In the genomic region with DNA sequence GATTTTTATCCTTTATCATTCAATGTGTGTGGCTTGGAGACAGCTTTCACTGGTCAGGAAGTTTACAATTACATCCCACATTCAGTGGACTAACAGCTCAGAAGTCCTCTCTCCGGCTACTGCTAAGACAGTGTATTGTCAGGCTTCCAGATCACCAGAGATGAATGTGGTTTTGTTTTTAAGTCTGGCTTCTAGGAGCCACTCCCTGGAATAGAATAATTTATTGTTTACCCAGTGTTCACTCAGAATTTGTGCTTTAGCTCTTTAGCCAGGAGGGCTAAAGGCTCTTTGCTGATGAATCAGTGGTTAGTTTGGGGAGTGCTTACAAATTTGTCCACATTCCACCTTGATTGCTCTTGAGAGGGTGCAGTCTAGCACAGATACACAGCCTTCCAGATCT, we compare ENCODE assay signal across 1 cellular context.
TF ChIP-seq lines count a peak whose summit lies in the region.

No MANE protein-coding gene starts in this region.

TF ChIP-seq in WTC11, 78 proteins besides CTCF, POLR2A, EP300 and RAD21 (continued from another document):
- TF ChIP-seq, protein P1, sequence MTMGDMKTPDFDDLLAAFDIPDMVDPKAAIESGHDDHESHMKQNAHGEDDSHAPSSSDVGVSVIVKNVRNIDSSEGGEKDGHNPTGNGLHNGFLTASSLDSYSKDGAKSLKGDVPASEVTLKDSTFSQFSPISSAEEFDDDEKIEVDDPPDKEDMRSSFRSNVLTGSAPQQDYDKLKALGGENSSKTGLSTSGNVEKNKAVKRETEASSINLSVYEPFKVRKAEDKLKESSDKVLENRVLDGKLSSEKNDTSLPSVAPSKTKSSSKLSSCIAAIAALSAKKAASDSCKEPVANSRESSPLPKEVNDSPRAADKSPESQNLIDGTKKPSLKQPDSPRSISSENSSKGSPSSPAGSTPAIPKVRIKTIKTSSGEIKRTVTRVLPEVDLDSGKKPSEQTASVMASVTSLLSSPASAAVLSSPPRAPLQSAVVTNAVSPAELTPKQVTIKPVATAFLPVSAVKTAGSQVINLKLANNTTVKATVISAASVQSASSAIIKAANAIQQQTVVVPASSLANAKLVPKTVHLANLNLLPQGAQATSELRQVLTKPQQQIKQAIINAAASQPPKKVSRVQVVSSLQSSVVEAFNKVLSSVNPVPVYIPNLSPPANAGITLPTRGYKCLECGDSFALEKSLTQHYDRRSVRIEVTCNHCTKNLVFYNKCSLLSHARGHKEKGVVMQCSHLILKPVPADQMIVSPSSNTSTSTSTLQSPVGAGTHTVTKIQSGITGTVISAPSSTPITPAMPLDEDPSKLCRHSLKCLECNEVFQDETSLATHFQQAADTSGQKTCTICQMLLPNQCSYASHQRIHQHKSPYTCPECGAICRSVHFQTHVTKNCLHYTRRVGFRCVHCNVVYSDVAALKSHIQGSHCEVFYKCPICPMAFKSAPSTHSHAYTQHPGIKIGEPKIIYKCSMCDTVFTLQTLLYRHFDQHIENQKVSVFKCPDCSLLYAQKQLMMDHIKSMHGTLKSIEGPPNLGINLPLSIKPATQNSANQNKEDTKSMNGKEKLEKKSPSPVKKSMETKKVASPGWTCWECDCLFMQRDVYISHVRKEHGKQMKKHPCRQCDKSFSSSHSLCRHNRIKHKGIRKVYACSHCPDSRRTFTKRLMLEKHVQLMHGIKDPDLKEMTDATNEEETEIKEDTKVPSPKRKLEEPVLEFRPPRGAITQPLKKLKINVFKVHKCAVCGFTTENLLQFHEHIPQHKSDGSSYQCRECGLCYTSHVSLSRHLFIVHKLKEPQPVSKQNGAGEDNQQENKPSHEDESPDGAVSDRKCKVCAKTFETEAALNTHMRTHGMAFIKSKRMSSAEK (CRISPR knock-in tag; IDR thresholded peaks at IDR 0.05; ENCODE audit: borderline replicate concordance): no peak
- TF ChIP-seq JAZF1 (CRISPR knock-in tag; IDR thresholded peaks at IDR 0.05): no peak
- no peak for TF ChIP-seq NR2C2 (CRISPR knock-in tag; IDR thresholded peaks at IDR 0.05)
- no peak for TF ChIP-seq OVOL2 (CRISPR knock-in tag; IDR thresholded peaks at IDR 0.05; ENCODE audit: borderline replicate concordance)
- TF ChIP-seq ELF4 (CRISPR knock-in tag; IDR thresholded peaks at IDR 0.05; ENCODE audit: low read depth): no peak
